ENCODE assay signal across 24 cellular contexts in the genomic region with DNA sequence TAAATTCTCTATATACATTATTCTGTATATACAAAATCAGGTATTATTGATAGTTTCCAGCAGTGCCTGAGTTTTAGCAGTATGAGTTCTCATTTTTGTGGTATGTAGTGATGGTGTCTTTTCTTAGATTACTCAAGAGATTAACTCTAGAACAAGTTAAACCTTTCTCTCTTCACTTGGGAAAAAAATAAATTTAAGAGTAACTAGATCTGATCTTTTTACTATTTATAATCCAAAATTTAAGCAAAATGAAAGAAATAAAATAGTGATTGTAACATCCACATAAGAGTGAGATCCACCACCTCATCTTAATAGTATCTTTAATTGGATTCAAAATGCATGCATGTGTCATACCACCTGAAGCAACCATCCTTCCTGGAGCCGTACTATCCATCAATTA.
"Had no signal": no experiment of that assay in that cellular context is flagged by ENCODE, and none has a peak within 500 bp of the region (broad histone marks: within the 10 kb centered on the region; RNA-seq: fewer than 3 reads in every experiment).

No MANE protein-coding gene starts in this region.

- H3K4me1 ChIP-seq: SJSA1 had no signal

- FAIRE-seq: RCC 7860 had no signal

- H3K4me3 ChIP-seq: MG63, SJSA1, SK-N-MC had no signal

- DNase-seq: Karpas-422, KG1, MG63, NCI-H1092, NCI-H1105 treated with DMSO at 0.1 percent for 48 hours, NCI-H1417 treated with DMSO at 0.1 percent for 48 hours, NCI-H146, NCI-H1694 treated with DMSO at 0.1 percent for 48 hours, NCI-H1930, NCI-H2081, NCI-H2107, NCI-H2171, NCI-H226, NCI-H446, NCI-H510A, NCI-H524 treated with DMSO at 0.1 percent for 48 hours, NCI-H69, NCI-H774, Right ventricle myocardium superior, RPMI8226, SIG-M5 had no signal

- H3K27ac ChIP-seq: SJSA1, SK-N-MC had no signal

- H3K9me3 ChIP-seq: MG63, SJSA1 had no signal

- H3K27me3 ChIP-seq: MG63, SJSA1 had no signal
